In the genomic region with DNA sequence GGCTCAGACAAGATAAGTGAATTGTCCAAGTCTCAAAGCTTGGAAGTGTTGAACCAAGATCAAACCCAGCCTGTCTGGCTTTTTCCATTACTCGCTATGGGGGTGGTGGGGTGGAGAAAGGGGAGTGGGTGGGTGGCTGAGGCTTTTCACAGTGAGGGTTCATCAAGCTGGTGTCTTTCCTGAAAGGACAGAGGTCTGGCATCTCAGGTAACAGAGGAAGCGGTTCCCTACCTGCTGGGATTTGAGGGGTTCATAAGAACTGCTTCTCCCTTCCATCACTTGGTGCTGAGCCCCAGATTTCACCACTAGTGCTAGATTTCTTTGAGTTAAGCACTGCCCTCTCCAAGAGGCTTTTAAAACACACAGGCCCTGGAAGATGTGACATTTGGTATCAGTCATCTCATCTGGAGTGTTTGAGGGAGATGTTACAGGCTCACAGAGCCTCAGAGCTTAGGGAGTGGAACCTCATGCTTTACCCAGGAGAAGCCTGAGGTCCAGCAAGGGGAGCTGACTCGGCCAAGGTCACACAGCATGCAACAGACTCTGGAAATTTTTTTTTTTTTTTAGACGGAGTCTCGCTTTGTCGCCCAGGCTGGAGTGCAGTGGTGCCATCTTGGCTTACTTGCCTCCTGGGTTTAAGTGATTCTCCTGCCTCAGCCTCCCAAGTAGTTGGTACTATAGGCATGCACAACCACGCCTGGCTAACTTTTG, we compare ENCODE assay signal across 23 cellular contexts.
"Had no signal": no experiment of that assay in that cellular context is flagged by ENCODE, and none has a peak within 500 bp of the region (broad histone marks: within the 10 kb centered on the region; RNA-seq: fewer than 3 reads in every experiment).

No MANE protein-coding gene starts in this region.

- H3K27me3 ChIP-seq: cardiac muscle cell, dorsolateral prefrontal cortex, gastrocnemius medialis, suprapubic skin, tibial nerve had no signal

- H3K27me3 Mint-ChIP-seq: activated naive CD8-positive, alpha-beta T cell had no signal

- ATAC-seq: gastrocnemius medialis, left colon, natural killer cell had no signal

- H3K9me3 Mint-ChIP-seq: natural killer cell had no signal

- H3K27ac ChIP-seq: cardiac muscle cell, coronary artery, dorsolateral prefrontal cortex, gastrocnemius medialis, suprapubic skin, tibial nerve had no signal

- H3K36me3 ChIP-seq: cardiac muscle cell, gastrocnemius medialis, suprapubic skin, tibial nerve had no signal

- H3K4me3 ChIP-seq: cardiac muscle cell, coronary artery, dorsolateral prefrontal cortex, gastrocnemius medialis, suprapubic skin, tibial nerve had no signal

- H3K9me3 ChIP-seq: gastrocnemius medialis, suprapubic skin, tibial nerve had no signal

- H3K27ac Mint-ChIP-seq: activated naive CD8-positive, alpha-beta T cell; natural killer cell; progenitor cell of endocrine pancreas had no signal

- H3K4me3 Mint-ChIP-seq: activated naive CD8-positive, alpha-beta T cell; natural killer cell had no signal

- H3K4me1 Mint-ChIP-seq: natural killer cell had no signal

- DNase-seq: activated CD4-positive, alpha-beta T cell treated with anti-CD3 and anti-CD28 coated beads for 4 hours; activated CD4-positive, alpha-beta T cell treated with anti-CD3 and anti-CD28 coated beads, Interleukin-2, amount 50 U/mL, for 48 hours; activated CD4-positive, CD25-positive, alpha-beta regulatory T cell; activated CD8-positive, alpha-beta memory T cell treated with anti-CD3 and anti-CD28 coated beads for 24 hours; activated effector memory CD4-positive, alpha-beta T cell treated with Interleukin-2 at 50 U/mL for 16 hours; activated naive CD4-positive, alpha-beta T cell treated with Interleukin-2 at 50 U/mL for 16 hours; anterior cingulate cortex; cerebellar nuclear complex; effector memory CD4-positive, alpha-beta T cell; glutamatergic neuron; left colon; natural killer cell; stimulated activated CD4-positive, alpha-beta T cell treated with anti-CD3 and anti-CD28 coated beads, Interleukin-15, amount 100 ng/mL, for 24 hours; stimulated activated CD4-positive, alpha-beta T cell treated with anti-CD3 and anti-CD28 coated beads, Interleukin-2, amount 100 ng/mL, for 24 hours; stimulated activated naive CD4-positive, alpha-beta T cell had no signal

- H3K36me3 Mint-ChIP-seq: activated naive CD8-positive, alpha-beta T cell; natural killer cell had no signal
